9 cellular contexts compared by ENCODE assay signal in genomic region chr1:150560576-150560975, GRCh38. TPM values are rescaled to one million over a fixed set of nuclear protein-coding genes. Genes with fewer than 3 reads are reported as not detected.
A peak's percentile ranks its signal among the peaks of the same experiment; 100 is the strongest.
DNase-seq lines count a peak whose midpoint lies in the region; ATAC-seq and TF ChIP-seq lines count a peak whose summit lies in the region.
"Had no signal": no experiment of that assay in that cellular context is flagged by ENCODE, and none has a peak within 500 bp of the region (broad histone marks: within the 10 kb centered on the region; RNA-seq: fewer than 3 reads in every experiment).

No MANE protein-coding gene starts in this region.

- ATAC-seq in HG03432 (IDR thresholded peaks at IDR 0.05; ENCODE audit: unreplicated experiment) (no peak), GM19328 (IDR thresholded peaks at IDR 0.05; ENCODE audit: unreplicated experiment) (no peak)

- peak overlapping the region; percentile 48 for H3K4me3 ChIP-seq in HFF-Myc (replicated peaks; ENCODE audit: low read depth, low read length)
- peak overlapping the region; percentile 55 for H3K4me3 ChIP-seq in iPS-11a (ENCODE audit: low read depth, low read length)
- peak overlapping the region in 7 of 8 donors; percentile 51 to 78 (median 55) for H3K4me3 ChIP-seq in spleen

- H3K9me3 Mint-ChIP-seq in activated T-helper 2 cell treated with anti-CD3 and anti-CD28 coated beads, Interferon-gamma antibody, Interleukin-2, Interleukin-4, amounts not matched to agents 10 μg/mL and 5 μg/mL and 100 μg/mL, durations not matched to agents 14 hours and 24 hours and 36 hours, result no peaks in the 10 kb centered on the region

- peak overlapping the region; percentile 100 for H3K27ac Mint-ChIP-seq in activated T-helper 2 cell treated with anti-CD3 and anti-CD28 coated beads, Interferon-gamma antibody, Interleukin-2, Interleukin-4, amounts not matched to agents 10 μg/mL and 5 μg/mL and 100 μg/mL, durations not matched to agents 14 hours and 24 hours and 36 hours

- no peaks in the 10 kb centered on the region for H3K9me3 ChIP-seq in spleen

- intact Hi-C loops in activated T-helper 2 cell treated with anti-CD3 and anti-CD28 coated beads, Interferon-gamma antibody, Interleukin-2, Interleukin-4, amounts not matched to agents 10 μg/mL and 5 μg/mL and 100 μg/mL, durations not matched to agents 14 hours and 24 hours and 36 hours (cut with micrococcal nuclease), result loop anchor here (1.0 to 10.0 kb wide), 8 partner anchors 61 to 676 kb away; partner anchors contain the start of genes CTSS, GOLPH3L, MINDY1 and PRUNE1
- intact Hi-C loops in spleen (cut with DNase I; ENCODE audit: low total_unique reads), result loop anchor here (2.0 kb wide), 1 partner anchor 60 kb away; no protein-coding TSS in a partner anchor

- WGBS in spleen, 5 donors, result 64 to 69% (median 66%) methylated on average over 4 of the region's 4 CpGs

- H3K36me3 Mint-ChIP-seq in activated T-helper 2 cell treated with anti-CD3 and anti-CD28 coated beads, Interferon-gamma antibody, Interleukin-2, Interleukin-4, amounts not matched to agents 10 μg/mL and 5 μg/mL and 100 μg/mL, durations not matched to agents 14 hours and 24 hours and 36 hours (ENCODE audit: low read depth), result peaks cover 4% of the 10 kb centered on the region

- DNase-seq in HFF-Myc (ENCODE audit: extremely low read depth, low read depth), result no peak
- DNase-seq in activated T-helper 2 cell treated with anti-CD3 and anti-CD28 coated beads, Interferon-gamma antibody, Interleukin-2, Interleukin-4, amounts not matched to agents 10 μg/mL and 5 μg/mL and 100 μg/mL, durations not matched to agents 14 hours and 24 hours and 36 hours (ENCODE audit: low spot score), result no peak
- DNase-seq in spleen, result peak; percentile 75
- DNase-seq in LoVo (ENCODE audit: low spot score), result no peak
- DNase-seq in midbrain (lab: John Stamatoyannopoulos, UW), result no peak

- peaks cover 40% of the 10 kb centered on the region for H3K4me1 Mint-ChIP-seq in activated T-helper 2 cell treated with anti-CD3 and anti-CD28 coated beads, Interferon-gamma antibody, Interleukin-2, Interleukin-4, amounts not matched to agents 10 μg/mL and 5 μg/mL and 100 μg/mL, durations not matched to agents 14 hours and 24 hours and 36 hours (ENCODE audit: low read depth)

- TF ChIP-seq POLR2A in spleen (IDR thresholded peaks at IDR 0.05), result no peak

- H3K4me1 ChIP-seq in spleen, result peaks cover 43 to 98% (median 75%) of the 10 kb centered on the region in 6 donors

- H3K27me3 Mint-ChIP-seq in activated T-helper 2 cell treated with anti-CD3 and anti-CD28 coated beads, Interferon-gamma antibody, Interleukin-2, Interleukin-4, amounts not matched to agents 10 μg/mL and 5 μg/mL and 100 μg/mL, durations not matched to agents 14 hours and 24 hours and 36 hours (ENCODE audit: low read depth), result no peaks in the 10 kb centered on the region

- H3K4me3 Mint-ChIP-seq in activated T-helper 2 cell treated with anti-CD3 and anti-CD28 coated beads, Interferon-gamma antibody, Interleukin-2, Interleukin-4, amounts not matched to agents 10 μg/mL and 5 μg/mL and 100 μg/mL, durations not matched to agents 14 hours and 24 hours and 36 hours (ENCODE audit: low read depth), result peak overlapping the region; percentile 97

- TF ChIP-seq CTCF in HFF-Myc (IDR thresholded peaks at IDR 0.05; ENCODE audit: low read depth, low read length, missing control alignments) (no peak), spleen (IDR thresholded peaks at IDR 0.05 in 8 of 11, conservative IDR thresholded peaks at IDR 0.05 in 3 of 11) (no peak)

- H3K27ac ChIP-seq in spleen, result peak overlapping the region; percentile 93 to 100 (median 100)

- peaks cover 0 to 24% (median 0%) of the 10 kb centered on the region in 6 donors for H3K36me3 ChIP-seq in spleen

- no peaks in the 10 kb centered on the region for H3K27me3 ChIP-seq in spleen (replicated peaks in 1 of 7)

RNA-seq across cellular contexts. Expression of gene ADAMTSL4, which starts 11.4 kb away (rescaled TPM):
- total RNA-seq in activated T-helper 2 cell treated with anti-CD3 and anti-CD28 coated beads, Interferon-gamma antibody, Interleukin-2, Interleukin-4, amounts not matched to agents 10 μg/mL and 5 μg/mL and 100 μg/mL, durations not matched to agents 14 hours and 24 hours and 36 hours, result 2.7 and 2.9 TPM in 2 replicates
- total RNA-seq in spleen, result 10 to 100 TPM in 5 of 7 donors, 1 to 10 TPM in 2; 2.8 to 19.1 (median 12.4) TPM
- polyA plus RNA-seq in spleen, result 10 to 100 TPM in 1 of 3 donors, 1 to 10 TPM in 2; 5.0 to 10.9 (median 9.4) TPM

RNA-seq across cellular contexts. Expression of gene MCL1, which starts 18.8 kb away (rescaled TPM):
- 217 and 221 TPM in 2 replicates for total RNA-seq in activated T-helper 2 cell treated with anti-CD3 and anti-CD28 coated beads, Interferon-gamma antibody, Interleukin-2, Interleukin-4, amounts not matched to agents 10 μg/mL and 5 μg/mL and 100 μg/mL, durations not matched to agents 14 hours and 24 hours and 36 hours
- 100 to 1,000 TPM; 261 to 435 (median 336) TPM for total RNA-seq in spleen
- 100 to 1,000 TPM in 1 of 3 donors, 10 to 100 TPM in 2; 75.8 to 118 (median 85.9) TPM for polyA plus RNA-seq in spleen

RNA-seq across cellular contexts. Expression of gene FALEC, which starts 45.0 kb away (rescaled TPM):
- total RNA-seq in activated T-helper 2 cell treated with anti-CD3 and anti-CD28 coated beads, Interferon-gamma antibody, Interleukin-2, Interleukin-4, amounts not matched to agents 10 μg/mL and 5 μg/mL and 100 μg/mL, durations not matched to agents 14 hours and 24 hours and 36 hours, result 0.37 and 1.9 TPM in 2 replicates
- 1 to 10 TPM in 1 of 7 donors, under 1 TPM in 1, not detected in 5; 0.97 to 1.9 TPM for total RNA-seq in spleen
- polyA plus RNA-seq in spleen, result under 1 TPM in 2 of 3 donors, not detected in 1; 0.20 to 0.29 TPM
- total RNA-seq: T-helper 2 cell treated with Interferon-gamma antibody and Interleukin-4, amounts not matched to agents 100 ng/mL and 5 ng/mL, for 36 hours had no signal

RNA-seq across cellular contexts. Expression of gene ECM1, which starts 52.7 kb away (rescaled TPM):
- total RNA-seq in activated T-helper 2 cell treated with anti-CD3 and anti-CD28 coated beads, Interferon-gamma antibody, Interleukin-2, Interleukin-4, amounts not matched to agents 10 μg/mL and 5 μg/mL and 100 μg/mL, durations not matched to agents 14 hours and 24 hours and 36 hours, result 1.6 and 1.8 TPM in 2 replicates
- total RNA-seq in spleen, result 10 to 100 TPM in 5 of 7 donors, 1 to 10 TPM in 2; 6.6 to 16.5 (median 13.6) TPM
- 1 to 10 TPM; 2.7 to 6.8 (median 6.4) TPM for polyA plus RNA-seq in spleen
